ENCODE assay signal across 21 cellular contexts in genomic region chr2:48318118-48318517, GRCh38. TPM values are rescaled to one million over a fixed set of nuclear protein-coding genes. Genes with fewer than 3 reads are reported as not detected.
DNase-seq lines count a peak whose midpoint lies in the region; ATAC-seq and TF ChIP-seq lines count a peak whose summit lies in the region.
"Had no signal": no experiment of that assay in that cellular context is flagged by ENCODE, and none has a peak within 500 bp of the region (broad histone marks: within the 10 kb centered on the region; RNA-seq: fewer than 3 reads in every experiment).

No MANE protein-coding gene starts in this region.

- peak overlapping the region; percentile 49 for H3K4me3 Mint-ChIP-seq in activated CD4-positive, alpha-beta T cell treated with anti-CD3 and anti-CD28 coated beads, Interleukin-2, amount 10 ng/mL, durations not matched to agents 24 days and 14 days
- H3K4me3 Mint-ChIP-seq in IgD-negative memory B cell (peak overlapping the region in 3 of 4 donors; percentile 71 to 82 (median 75)), neural crest cell (peak overlapping the region; percentile 67)
- H3K4me3 Mint-ChIP-seq in activated naive CD8-positive, alpha-beta T cell: peak overlapping the region; percentile 48

- no peaks in the 10 kb centered on the region for H3K9me2 ChIP-seq in PC-3 (replicated peaks; ENCODE audit: low read length)

- no peak for TF ChIP-seq CTCF in neural crest cell (conservative IDR thresholded peaks at IDR 0.05)
- no peak for TF ChIP-seq CTCF in PC-3 (conservative IDR thresholded peaks at IDR 0.05; ENCODE audit: low read depth, low read length)

- H4K20me1 ChIP-seq in PC-3 (ENCODE audit: low read length): no peaks in the 10 kb centered on the region

- H3K9me3 ChIP-seq in PC-3 (ENCODE audit: low read length): no peaks in the 10 kb centered on the region
- H3K9me3 ChIP-seq: gastroesophageal sphincter, upper lobe of right lung had no signal

- H3K27me3 Mint-ChIP-seq in activated CD4-positive, alpha-beta T cell treated with anti-CD3 and anti-CD28 coated beads, Interleukin-2, amount 10 ng/mL, durations not matched to agents 24 days and 14 days: no peaks in the 10 kb centered on the region
- H3K27me3 Mint-ChIP-seq in IgD-negative memory B cell: no peaks in the 10 kb centered on the region
- no peaks in the 10 kb centered on the region for H3K27me3 Mint-ChIP-seq in activated naive CD8-positive, alpha-beta T cell
- H3K27me3 Mint-ChIP-seq in neural crest cell (ENCODE audit: low read depth): no peaks in the 10 kb centered on the region

- no peak for DNase-seq in activated CD4-positive, alpha-beta T cell treated with anti-CD3 and anti-CD28 coated beads, Interleukin-2, amount 10 ng/mL, durations not matched to agents 24 days and 14 days
- DNase-seq in activated CD4-positive, alpha-beta T cell treated with anti-CD3 and anti-CD28 coated beads for 4 hours: no peak
- DNase-seq in neural crest cell (ENCODE audit: low read depth, low spot score) (no peak), PC-3 (no peak)
- DNase-seq: activated CD4-positive, alpha-beta T cell treated with anti-CD3 and anti-CD28 coated beads, Interleukin-2, amount 50 U/mL, for 48 hours; activated gamma-delta T cell treated with Interleukin-2 at 50 U/mL for 16 hours; GM23248; left ventricle myocardium superior; NCI-H226; SHP77 treated with DMSO at 0.1 percent for 48 hours; stimulated activated CD4-positive, alpha-beta T cell treated with anti-CD3 and anti-CD28 coated beads, Interleukin-2, amount 100 ng/mL, for 48 hours; T1000; upper lobe of right lung had no signal

- H3K79me2 ChIP-seq in PC-3 (ENCODE audit: low read length): peaks cover 82% of the 10 kb centered on the region

- H3K4me1 Mint-ChIP-seq in activated CD4-positive, alpha-beta T cell treated with anti-CD3 and anti-CD28 coated beads, Interleukin-2, amount 10 ng/mL, durations not matched to agents 24 days and 14 days: peaks cover 35% of the 10 kb centered on the region
- peaks cover 36 to 43% (median 39%) of the 10 kb centered on the region in 3 donors for H3K4me1 Mint-ChIP-seq in IgD-negative memory B cell
- peaks cover 51% of the 10 kb centered on the region for H3K4me1 Mint-ChIP-seq in activated naive CD8-positive, alpha-beta T cell (ENCODE audit: low read depth)
- peaks cover 41% of the 10 kb centered on the region for H3K4me1 Mint-ChIP-seq in neural crest cell

- H3K9me3 Mint-ChIP-seq in activated CD4-positive, alpha-beta T cell treated with anti-CD3 and anti-CD28 coated beads, Interleukin-2, amount 10 ng/mL, durations not matched to agents 24 days and 14 days: peaks cover under 1% of the 10 kb centered on the region
- H3K9me3 Mint-ChIP-seq in IgD-negative memory B cell: peaks cover 0 to under 1% (median 0%) of the 10 kb centered on the region in 3 donors
- H3K9me3 Mint-ChIP-seq in activated naive CD8-positive, alpha-beta T cell (ENCODE audit: low read depth): peaks cover under 1% of the 10 kb centered on the region
- no peaks in the 10 kb centered on the region for H3K9me3 Mint-ChIP-seq in neural crest cell

- POLR2A ChIA-PET in PC-3 (lab: Charles Lee; ENCODE audit: unreplicated experiment): no interaction called here

- H3K36me3 Mint-ChIP-seq in activated CD4-positive, alpha-beta T cell treated with anti-CD3 and anti-CD28 coated beads, Interleukin-2, amount 10 ng/mL, durations not matched to agents 24 days and 14 days (ENCODE audit: low read depth): peaks cover 18% of the 10 kb centered on the region
- H3K36me3 Mint-ChIP-seq in IgD-negative memory B cell (peaks cover 2% of the 10 kb centered on the region), neural crest cell (ENCODE audit: low read depth) (peaks cover under 1% of the 10 kb centered on the region)
- H3K36me3 Mint-ChIP-seq in activated naive CD8-positive, alpha-beta T cell: peaks cover 4% of the 10 kb centered on the region

- no peak for ATAC-seq in PC-3
- no peak for ATAC-seq in GM21390 (IDR thresholded peaks at IDR 0.05; ENCODE audit: unreplicated experiment)
- ATAC-seq in GM21723 (IDR thresholded peaks at IDR 0.05; ENCODE audit: unreplicated experiment): no peak
- ATAC-seq: gastroesophageal sphincter, left ventricle myocardium superior, upper lobe of right lung had no signal

- CTCF ChIA-PET in PC-3 (lab: Charles Lee): no interaction called here

- peak overlapping the region; percentile 14 for H3K27ac Mint-ChIP-seq in activated CD4-positive, alpha-beta T cell treated with anti-CD3 and anti-CD28 coated beads, Interleukin-2, amount 10 ng/mL, durations not matched to agents 24 days and 14 days
- peak overlapping the region; percentile 83 to 91 (median 85) for H3K27ac Mint-ChIP-seq in IgD-negative memory B cell
- H3K27ac Mint-ChIP-seq in activated naive CD8-positive, alpha-beta T cell: peak overlapping the region; percentile 59
- H3K27ac Mint-ChIP-seq in neural crest cell (ENCODE audit: unreplicated experiment): no peak overlapping the region

- no peak overlapping the region for H3K4me2 ChIP-seq in PC-3 (ENCODE audit: low read length)

- intact Hi-C loops in activated CD4-positive, alpha-beta T cell treated with anti-CD3 and anti-CD28 coated beads, Interleukin-2, amount 10 ng/mL, durations not matched to agents 24 days and 14 days (cut with micrococcal nuclease): no loop called here
- intact Hi-C loops in PC-3 (cut with micrococcal nuclease): no loop called here

- no peak overlapping the region for H3K27ac ChIP-seq in PC-3 (ENCODE audit: low read length)
- H3K27ac ChIP-seq: coronary artery, epithelial cell of prostate, gastroesophageal sphincter, GM23248, parathyroid adenoma, upper lobe of right lung had no signal

- peaks cover 6% of the 10 kb centered on the region for H3F3A ChIP-seq in PC-3 (ENCODE audit: low read length, unreplicated experiment)

- BruUV-seq in PC-3 (replicated peaks; lab: Mats Ljungman, UMichigan): no TSS peak

- no peaks in the 10 kb centered on the region for H3K36me3 ChIP-seq in PC-3 (ENCODE audit: low read depth, low read length)
- H3K36me3 ChIP-seq: gastroesophageal sphincter, upper lobe of right lung had no signal

- H3K9ac ChIP-seq in PC-3 (ENCODE audit: low read length): no peak overlapping the region
- H3K9ac ChIP-seq: GM23248, parathyroid adenoma had no signal

- H3K4me3 ChIP-seq in PC-3 (ENCODE audit: low read length): no peak overlapping the region
- H3K4me3 ChIP-seq: coronary artery, gastroesophageal sphincter, GM23248, upper lobe of right lung had no signal

- H3K27me3 ChIP-seq in PC-3 (ENCODE audit: low read length): no peaks in the 10 kb centered on the region
- H3K27me3 ChIP-seq: gastroesophageal sphincter, upper lobe of right lung had no signal

- H3K4me1 ChIP-seq in PC-3 (ENCODE audit: insufficient read depth, low read length): peaks cover 16% of the 10 kb centered on the region
- H3K4me1 ChIP-seq: parathyroid adenoma had no signal

- H2AFZ ChIP-seq in PC-3 (ENCODE audit: low read length): no peak overlapping the region
- H2AFZ ChIP-seq: GM23248, parathyroid adenoma had no signal

RNA-seq across cellular contexts. Expression of gene FOXN2, which starts 3.6 kb away (rescaled TPM):
- 50.5 and 54.5 TPM in 2 replicates for total RNA-seq in activated CD4-positive, alpha-beta T cell treated with anti-CD3 and anti-CD28 coated beads, Interleukin-2, amount 10 ng/mL, durations not matched to agents 24 days and 14 days
- polyA plus RNA-seq in IgD-negative memory B cell: 42.4 TPM
- 24.7 and 28.6 TPM in 2 replicates for total RNA-seq in neural crest cell
- 10.5 and 12.1 TPM in 2 replicates for total RNA-seq in PC-3 (2014; rRNA removed)
